Comparison of ENCODE assay signal across 8 cellular contexts in genomic region chr10:1049425-1049958, GRCh38. TPM values are rescaled to one million over a fixed set of nuclear protein-coding genes. Genes with fewer than 3 reads are reported as not detected.
DNase-seq lines count a peak whose midpoint lies in the region; ATAC-seq and TF ChIP-seq lines count a peak whose summit lies in the region.

No MANE protein-coding gene starts in this region.

- no peaks in the 10 kb centered on the region for H3K9me3 ChIP-seq in heart left ventricle
- H3K9me3 ChIP-seq in liver (ENCODE audit: control insufficient read depth in 4 of 4, low read length in 3 of 4): no peaks in the 10 kb centered on the region

- TF ChIP-seq POLR2A in heart left ventricle (IDR thresholded peaks at IDR 0.05): no peak

- peaks cover under 1 to 55% (median 32%) of the 10 kb centered on the region in 12 donors for H3K4me1 ChIP-seq in heart left ventricle
- H3K4me1 ChIP-seq in liver (ENCODE audit: control insufficient read depth in 4 of 4, insufficient read depth in 4 of 4, low read length in 3 of 4): peaks cover 0 to 67% (median 38%) of the 10 kb centered on the region in 4 donors

- H3K27me3 ChIP-seq in heart left ventricle (no peaks in the 10 kb centered on the region), liver (ENCODE audit: control insufficient read depth in 4 of 4, insufficient read depth in 4 of 4, low read length in 3 of 4) (no peaks in the 10 kb centered on the region)

- H3K27me3 Mint-ChIP-seq in type B pancreatic cell: no peaks in the 10 kb centered on the region

- H3K27ac ChIP-seq in heart left ventricle (peak overlapping the region; percentile 95 to 100 (median 98)), adipose tissue (ENCODE audit: low read depth, low read length) (peak overlapping the region; percentile 75), liver (ENCODE audit: low read depth in 1 of 2, low read length in 2 of 2) (peak overlapping the region; percentile 96 to 99)

- H3K4me3 ChIP-seq in heart left ventricle: peak overlapping the region; percentile 52 to 95 (median 82)
- peak overlapping the region; percentile 73 to 90 (median 81) for H3K4me3 ChIP-seq in liver (ENCODE audit: low read depth in 1 of 3, low read length in 3 of 3)

- H3K9me3 Mint-ChIP-seq in type B pancreatic cell: no peaks in the 10 kb centered on the region

- no peak for TF ChIP-seq RAD21 in liver (IDR thresholded peaks at IDR 0.05)

- no peak for DNase-seq in heart left ventricle
- no peak for DNase-seq in cardiac septum (ENCODE audit: low spot score)
- no peak for DNase-seq in type B pancreatic cell (ENCODE audit: extremely low spot score, unreplicated experiment)
- no peak for DNase-seq in DMS53 (lab: John Stamatoyannopoulos, UW)
- no peak for DNase-seq in HPDE6-E6E7 (ENCODE audit: extremely low spot score)

- H3K36me3 ChIP-seq in heart left ventricle: peaks cover 0 to 43% (median 29%) of the 10 kb centered on the region in 9 donors
- H3K36me3 ChIP-seq in liver (ENCODE audit: control insufficient read depth in 4 of 4, insufficient read depth in 3 of 4, low read depth in 1 of 4, low read length in 3 of 4): peaks cover 2 to 6% (median 2%) of the 10 kb centered on the region in 4 donors

- H3K9ac ChIP-seq in liver (ENCODE audit: low read depth in 1 of 2, low read length in 2 of 2): peak overlapping the region; percentile 12 to 97

- peaks cover 24% of the 10 kb centered on the region for H3K36me3 Mint-ChIP-seq in type B pancreatic cell

- H3K4me3 Mint-ChIP-seq in type B pancreatic cell: peak overlapping the region; percentile 96

- no peak for TF ChIP-seq CTCF in heart left ventricle (IDR thresholded peaks at IDR 0.05)
- no peak for TF ChIP-seq CTCF in liver (IDR thresholded peaks at IDR 0.05; ENCODE audit: low read depth, low read length, missing input control)
- TF ChIP-seq CTCF in type B pancreatic cell (conservative IDR thresholded peaks at IDR 0.05): no peak

- WGBS in heart left ventricle, 4 donors: 0 to 1% (median 1%) methylated on average over 25 to 34 of the region's 34 CpGs
- 0 to 1% (median 1%) methylated on average over 34 of the region's 34 CpGs for WGBS in adipose tissue, 3 donors
- under 1% methylated on average over 34 of the region's 34 CpGs for WGBS in liver

- H3K27ac Mint-ChIP-seq in type B pancreatic cell: peak overlapping the region; percentile 99

- H3K4me1 Mint-ChIP-seq in type B pancreatic cell (ENCODE audit: unreplicated experiment): peaks cover 50% of the 10 kb centered on the region

- intact Hi-C loops in heart left ventricle (cut with DNase I) (loop anchor here in 4 of 10 donors (1.0 to 5.0 kb wide), 4 partner anchors 61 to 119 kb away; partner anchors contain the start of genes GTPBP4 (in 3 of the 4) and LARP4B (in 2 of the 4)), cardiac septum (cut with DNase I) (loop anchor here (2.0 kb wide), 1 partner anchor 61 kb away; the partner anchor contains the start of gene GTPBP4)

- ATAC-seq in heart left ventricle (no peak), HG02870 (IDR thresholded peaks at IDR 0.05; ENCODE audit: unreplicated experiment) (no peak)

TF ChIP-seq in liver, 16 proteins besides CTCF, POLR2A, EP300 and RAD21:
- TF ChIP-seq TAF1 (conservative IDR thresholded peaks at IDR 0.05) (no peak), SP1 (IDR thresholded peaks at IDR 0.05) (no peak), ATF3 (IDR thresholded peaks at IDR 0.05) (no peak), YY1 (IDR thresholded peaks at IDR 0.05) (no peak), EGR1 (IDR thresholded peaks at IDR 0.05; ENCODE audit: low read depth in 2 of 2) (no peak), MAX (IDR thresholded peaks at IDR 0.05) (no peak)

RNA-seq across cellular contexts. Expression of gene IDI1, which starts 0.6 kb away (rescaled TPM):
- 10 to 100 TPM; 13.7 to 29.8 (median 18.4) TPM for total RNA-seq in heart left ventricle
- 10 to 100 TPM in 1 of 2 donors, 1 to 10 TPM in 1; 9.1 to 44.8 TPM for polyA plus RNA-seq in heart left ventricle
- 28.9 TPM for total RNA-seq in cardiac septum
- 10 to 100 TPM; 15.9 to 54.2 (median 49.9) TPM for polyA plus RNA-seq in adipose tissue
- 100 to 1,000 TPM; 137 to 264 TPM for total RNA-seq in liver
- polyA plus RNA-seq in liver: 10 to 100 TPM; 78.8 to 80.5 TPM
- 45.2 and 54.1 TPM in 2 replicates for total RNA-seq in type B pancreatic cell (ENCODE audit: low replicate concordance)

RNA-seq across cellular contexts. Expression of gene WDR37, which starts 6.7 kb away (rescaled TPM):
- total RNA-seq in heart left ventricle: 10 to 100 TPM; 22.6 to 43.3 (median 30.7) TPM
- polyA plus RNA-seq in heart left ventricle: 10 to 100 TPM in 1 of 2 donors, 1 to 10 TPM in 1; 8.4 to 16.0 TPM
- 28.1 TPM for total RNA-seq in cardiac septum
- polyA plus RNA-seq in adipose tissue: 1 to 10 TPM; 4.2 to 7.6 (median 7.5) TPM
- total RNA-seq in liver: 10 to 100 TPM in 1 of 2 donors, 1 to 10 TPM in 1; 6.9 to 12.1 TPM
- polyA plus RNA-seq in liver: 1 to 10 TPM; 3.6 to 4.3 TPM
- total RNA-seq in type B pancreatic cell (ENCODE audit: low replicate concordance): 16.2 and 17.6 TPM in 2 replicates

RNA-seq across cellular contexts. Expression of gene IDI2, which starts 23.8 kb away (rescaled TPM):
- total RNA-seq in heart left ventricle: under 1 TPM in 6 of 9 donors, not detected in 3; 0.18 to 0.72 (median 0.31) TPM
- polyA plus RNA-seq in heart left ventricle: under 1 TPM in 1 of 2 donors, not detected in 1; 0.19 TPM
- 0.51 TPM for total RNA-seq in cardiac septum
- polyA plus RNA-seq in adipose tissue: under 1 TPM in 1 of 3 donors, not detected in 2; 0.07 TPM
- not detected for total RNA-seq in liver
- polyA plus RNA-seq in liver: not detected
- not detected in 2 replicates for total RNA-seq in type B pancreatic cell (ENCODE audit: low replicate concordance)
